9 cellular contexts compared by ENCODE assay signal in the genomic region with DNA sequence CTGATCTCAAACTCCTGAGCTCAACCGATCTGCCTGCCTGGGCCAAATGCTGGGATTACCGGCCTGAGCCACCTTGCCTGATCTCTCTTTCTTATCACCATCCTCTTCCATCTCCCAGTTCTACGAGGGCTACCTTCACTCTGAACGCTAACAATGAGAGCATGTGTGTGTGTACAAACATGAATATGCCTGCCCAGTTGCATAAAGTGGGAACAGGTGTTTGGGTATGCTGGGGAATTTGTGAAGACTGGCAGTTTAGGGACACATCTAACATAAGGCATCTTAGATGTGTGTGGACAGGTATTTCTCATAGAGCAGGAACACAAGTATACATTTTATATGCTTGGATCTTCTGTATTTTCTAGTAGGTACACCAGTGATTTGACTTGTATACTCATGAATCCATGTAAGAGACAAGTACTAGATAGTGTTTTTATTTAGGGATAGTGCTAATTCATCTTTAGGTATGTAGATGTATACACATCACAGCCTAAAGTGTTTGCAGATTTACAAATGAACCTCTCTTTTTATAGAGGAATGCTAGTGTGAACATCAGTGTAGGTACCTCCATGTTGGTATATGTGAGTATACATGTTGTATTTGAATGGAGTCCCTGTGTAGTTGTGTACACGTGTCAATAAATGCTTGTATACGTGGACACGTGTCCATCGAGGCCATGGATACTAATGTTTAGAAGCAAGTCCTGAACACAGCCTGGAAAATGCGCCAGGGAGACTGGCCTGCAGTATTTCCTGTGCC. TPM values are rescaled to one million over a fixed set of nuclear protein-coding genes. Genes with fewer than 3 reads are reported as not detected.
DNase-seq lines count a peak whose midpoint lies in the region; ATAC-seq and TF ChIP-seq lines count a peak whose summit lies in the region.
"Had no signal": no experiment of that assay in that cellular context is flagged by ENCODE, and none has a peak within 500 bp of the region (broad histone marks: within the 10 kb centered on the region; RNA-seq: fewer than 3 reads in every experiment).

No MANE protein-coding gene starts in this region.

- no peak overlapping the region for H3K27ac ChIP-seq in CD8-positive, alpha-beta memory T cell (ENCODE audit: low read depth, low read length)
- H3K27ac ChIP-seq in MM.1S (ENCODE audit: low read length) (no peak overlapping the region), ectodermal cell (ENCODE audit: insufficient read depth, low read depth, low read length, poor library complexity, severe bottlenecking) (no peak overlapping the region), neutrophil (no peak overlapping the region)

- CTCF ChIA-PET in CD8-positive, alpha-beta memory T cell (lab: Charles Lee) = interaction anchor here (1.1 to 2.8 kb wide), 3 partner anchors 16 to 30 kb away, joined by 5 to 7 read pairs (median 6); no protein-coding TSS in a partner anchor

- no peaks in the 10 kb centered on the region for H3K36me3 ChIP-seq in CD8-positive, alpha-beta memory T cell (ENCODE audit: insufficient read depth, low read length)
- H3K36me3 ChIP-seq in MM.1S (replicated peaks; ENCODE audit: insufficient read depth, low read length) (no peaks in the 10 kb centered on the region), ectodermal cell (ENCODE audit: control insufficient read depth, insufficient read depth, low read length) (no peaks in the 10 kb centered on the region), neutrophil (no peaks in the 10 kb centered on the region)

- peaks cover 83% of the 10 kb centered on the region for H3K27me3 ChIP-seq in CD8-positive, alpha-beta memory T cell (ENCODE audit: insufficient read depth, low read length, poor library complexity, severe bottlenecking)
- peaks cover 97% of the 10 kb centered on the region for H3K27me3 ChIP-seq in MM.1S (replicated peaks; ENCODE audit: insufficient read depth, low read length)
- peaks cover 100% of the 10 kb centered on the region for H3K27me3 ChIP-seq in ectodermal cell (ENCODE audit: control insufficient read depth, insufficient read depth, low read length, poor library complexity, severe bottlenecking)
- H3K27me3 ChIP-seq in neutrophil = peaks cover 100% of the 10 kb centered on the region

- H3K4me3 ChIP-seq in CD8-positive, alpha-beta memory T cell (ENCODE audit: low read length) = no peak overlapping the region
- peak overlapping the region; percentile 82; the same call in 1 of the 2 replicates for H3K4me3 ChIP-seq in MM.1S (ENCODE audit: low read length)
- peak overlapping the region; percentile 32 for H3K4me3 ChIP-seq in ectodermal cell (ENCODE audit: insufficient read depth, low read depth, low read length)
- H3K4me3 ChIP-seq in neutrophil (ENCODE audit: low read depth in 1 of 2, low read length in 1 of 2) = peak overlapping the region; percentile 58 to 63

- H3K4me1 Mint-ChIP-seq in CD8-positive, alpha-beta memory T cell = peaks cover 50 to 71% (median 67%) of the 10 kb centered on the region in 3 donors

- H3K27ac Mint-ChIP-seq in CD8-positive, alpha-beta memory T cell = peak overlapping the region in 3 of 8 donors; percentile 15 to 42 (median 31)

- ATAC-seq in HG03342 (IDR thresholded peaks at IDR 0.05; ENCODE audit: unreplicated experiment) = no peak
- ATAC-seq in HG03520 (IDR thresholded peaks at IDR 0.05; ENCODE audit: unreplicated experiment) = no peak

- H3K9me3 Mint-ChIP-seq in CD8-positive, alpha-beta memory T cell = peaks cover 0 to 8% (median 4%) of the 10 kb centered on the region in 5 donors

- TF ChIP-seq CTCF in MM.1S (IDR thresholded peaks at IDR 0.05; ENCODE audit: low read length) (no peak), neutrophil (IDR thresholded peaks at IDR 0.05) (no peak)

- H4K20me1 ChIP-seq in MM.1S (ENCODE audit: insufficient read depth, low read length) = no peaks in the 10 kb centered on the region

- H2AFZ ChIP-seq in MM.1S (ENCODE audit: low read length) = peak overlapping the region; percentile 37; the same call in 1 of the 2 replicates

- no peaks in the 10 kb centered on the region for H3K9me3 ChIP-seq in CD8-positive, alpha-beta memory T cell (ENCODE audit: low read length)
- no peaks in the 10 kb centered on the region for H3K9me3 ChIP-seq in MM.1S (replicated peaks; ENCODE audit: insufficient read depth, low read length)
- H3K9me3 ChIP-seq in ectodermal cell (ENCODE audit: control insufficient read depth, low read length) = no peaks in the 10 kb centered on the region
- no peaks in the 10 kb centered on the region for H3K9me3 ChIP-seq in neutrophil

- H3K4me3 Mint-ChIP-seq in CD8-positive, alpha-beta memory T cell = peak overlapping the region; percentile 68 to 93 (median 78)

- no peaks in the 10 kb centered on the region for H3K36me3 Mint-ChIP-seq in CD8-positive, alpha-beta memory T cell

- no peaks in the 10 kb centered on the region for H3F3A ChIP-seq in MM.1S (ENCODE audit: insufficient read depth, low read length)

- H3K27me3 Mint-ChIP-seq in CD8-positive, alpha-beta memory T cell = peaks cover 77 to 86% of the 10 kb centered on the region in 2 donors

- POLR2A ChIA-PET in CD8-positive, alpha-beta memory T cell (lab: Charles Lee) = no interaction called here

- H3K79me2 ChIP-seq in MM.1S (ENCODE audit: low read length) = no peaks in the 10 kb centered on the region

- DNase-seq in CD8-positive, alpha-beta memory T cell = no peak
- DNase-seq in MM.1S = no peak
- no peak for DNase-seq in NCI-H1092 (lab: John Stamatoyannopoulos, UW)
- no peak for DNase-seq in NCI-H345 (lab: John Stamatoyannopoulos, UW)

- no peaks in the 10 kb centered on the region for H3K9me2 ChIP-seq in MM.1S (replicated peaks; ENCODE audit: insufficient read depth, low read length)

- WGBS in ectodermal cell, 2 experiments = 17% methylated on average over 9 of the region's 9 CpGs

- H3K9ac ChIP-seq in MM.1S (ENCODE audit: low read length) = no peak overlapping the region

- peak overlapping the region; percentile 99 for H3K4me2 ChIP-seq in MM.1S (ENCODE audit: low read depth, low read length)

- peaks cover 53% of the 10 kb centered on the region for H3K4me1 ChIP-seq in CD8-positive, alpha-beta memory T cell (ENCODE audit: insufficient read depth, low read length)
- H3K4me1 ChIP-seq in MM.1S (ENCODE audit: low read length) (no peaks in the 10 kb centered on the region), ectodermal cell (ENCODE audit: control insufficient read depth, insufficient read depth, low read length) (peaks cover 48% of the 10 kb centered on the region), neutrophil (ENCODE audit: control insufficient read depth in 1 of 2, insufficient read depth in 1 of 2, low read depth in 1 of 2, low read length in 1 of 2) (peaks cover 24 to 30% of the 10 kb centered on the region in 2 experiments)

RNA-seq across cellular contexts. Expression of a gene that starts 1.2 kb away (rescaled TPM):
- under 1 TPM; 0.58 to 0.88 TPM for total RNA-seq in CD8-positive, alpha-beta memory T cell
- not detected for polyA plus RNA-seq in CD8-positive, alpha-beta memory T cell
- polyA plus RNA-seq in ectodermal cell (2013, experiment 1 of 4) = 0.63 TPM
- 1.1 TPM for polyA plus RNA-seq in ectodermal cell (2013, experiment 2 of 4)
- 0.80 TPM for polyA plus RNA-seq in ectodermal cell (2013, experiment 3 of 4)
- 0.77 TPM for polyA plus RNA-seq in ectodermal cell (2013, experiment 4 of 4)

RNA-seq across cellular contexts. Expression of a gene that starts 27.2 kb away (rescaled TPM):
- under 1 TPM in 1 of 2 experiments, not detected in 1; 0.15 TPM for total RNA-seq in CD8-positive, alpha-beta memory T cell
- not detected for polyA plus RNA-seq in CD8-positive, alpha-beta memory T cell
- 1.6 TPM for polyA plus RNA-seq in ectodermal cell (2013, experiment 1 of 4)
- polyA plus RNA-seq in ectodermal cell (2013, experiment 2 of 4) = 1.8 TPM
- 2.2 TPM for polyA plus RNA-seq in ectodermal cell (2013, experiment 3 of 4)
- polyA plus RNA-seq in ectodermal cell (2013, experiment 4 of 4) = 1.7 TPM
- total RNA-seq: T-helper 2 cell treated with Interferon-gamma antibody and Interleukin-4, amounts not matched to agents 100 ng/mL and 5 ng/mL, for 36 hours had no signal
